Comparison of ENCODE assay signal across 8 cellular contexts in genomic region chr22:18077087-18077638, GRCh38. TPM values are rescaled to one million over a fixed set of nuclear protein-coding genes. Genes with fewer than 3 reads are reported as not detected.
DNase-seq lines count a peak whose midpoint lies in the region; ATAC-seq and TF ChIP-seq lines count a peak whose summit lies in the region.

No MANE protein-coding gene starts in this region.

- H3K9me3 ChIP-seq in PC-9 (ENCODE audit: insufficient read depth, low read depth) = no peaks in the 10 kb centered on the region

- H3K27me3 ChIP-seq in PC-9 (ENCODE audit: insufficient read depth, low read depth) = no peaks in the 10 kb centered on the region

- peak overlapping the region; percentile 95 for H2AFZ ChIP-seq in PC-9

- H3K36me3 ChIP-seq in PC-9 (ENCODE audit: low read depth) = 0 out of 2 replicates have a peak, but pooled peaks cover 3% of the 10 kb centered on the region

- DNase-seq in PC-9 (no peak), fibroblast of mammary gland (ENCODE audit: low read depth) (no peak), skeletal muscle cell (ENCODE audit: low read depth) (no peak), GM19238 (ENCODE audit: insufficient read length, low spot score) (no peak)
- no peak for DNase-seq in stimulated activated CD4-positive, alpha-beta T cell treated with anti-CD3 and anti-CD28 coated beads, Interleukin-4, amount 100 ng/mL, for 1 hour

- ATAC-seq in GM19397 (IDR thresholded peaks at IDR 0.05; ENCODE audit: unreplicated experiment) (peak; percentile 4), HG03139 (IDR thresholded peaks at IDR 0.05; ENCODE audit: unreplicated experiment) (no peak), GM21786 (IDR thresholded peaks at IDR 0.05; ENCODE audit: unreplicated experiment) (no peak)

- H3K4me3 ChIP-seq in PC-9 = peak overlapping the region; percentile 98
- H3K4me3 ChIP-seq in fibroblast of mammary gland (ENCODE audit: control insufficient read depth, low read depth, low read length) = peak overlapping the region; percentile 99
- H3K4me3 ChIP-seq in skeletal muscle cell (ENCODE audit: low read depth, low read length) = peak overlapping the region; percentile 99

- intact Hi-C loops in PC-9 (cut with micrococcal nuclease; ENCODE audit: unreplicated experiment) = loop anchor here (2.0 to 5.0 kb wide), 3 partner anchors 90 to 520 kb away; no protein-coding TSS in a partner anchor

- H3K4me1 ChIP-seq in PC-9 (replicated peaks; ENCODE audit: insufficient read depth) = peaks cover 16% of the 10 kb centered on the region

- no peaks in the 10 kb centered on the region for H4K20me1 ChIP-seq in PC-9 (ENCODE audit: insufficient read depth)

- H3K4me2 ChIP-seq in PC-9 = peak overlapping the region; percentile 96

- H3K79me2 ChIP-seq in PC-9 (ENCODE audit: low read depth) = peaks cover 34% of the 10 kb centered on the region

- H3K27ac ChIP-seq in PC-9 = no peak overlapping the region

- no TSS peak for BruUV-seq in PC-9 (replicated peaks; lab: Mats Ljungman, UMichigan)

- CTCF ChIA-PET in PC-9 (lab: Charles Lee) = interaction anchor here (0.6 to 1.5 kb wide), 2 partner anchors 77 to 1002 kb away, joined by 3 to 4 read pairs; no protein-coding TSS in a partner anchor

- TF ChIP-seq CTCF in PC-9 (conservative IDR thresholded peaks at IDR 0.05) (no peak), fibroblast of mammary gland (conservative IDR thresholded peaks at IDR 0.05; ENCODE audit: control insufficient read depth, insufficient read depth, low read depth, low read length) (no peak)

- H3K9me2 ChIP-seq in PC-9 (ENCODE audit: insufficient read depth) = no peaks in the 10 kb centered on the region

- H3F3A ChIP-seq in PC-9 (ENCODE audit: insufficient read depth, low read depth) = no peaks in the 10 kb centered on the region

- POLR2A ChIA-PET in PC-9 (lab: Charles Lee; ENCODE audit: unreplicated experiment) = interaction anchor here (0.6 kb wide), 2 partner anchors 46 to 295 kb away, joined by 4 read pairs; no protein-coding TSS in a partner anchor

RNA-seq across cellular contexts. Expression of gene PEX26, which starts 0.6 kb away (rescaled TPM):
- 30.0 and 36.2 TPM in 2 replicates for total RNA-seq in PC-9 (2021)

RNA-seq across cellular contexts. Expression of gene TUBA8, which starts 33.4 kb away (rescaled TPM):
- 0.72 TPM in 1 of 2 replicates, not detected in the other for total RNA-seq in PC-9 (2021)

RNA-seq across cellular contexts. Expression of gene MICAL3, which starts 52.8 kb away (rescaled TPM):
- 23.8 and 27.4 TPM in 2 replicates for total RNA-seq in PC-9 (2021)
